1 cellular context compared by ENCODE assay signal in the genomic region with DNA sequence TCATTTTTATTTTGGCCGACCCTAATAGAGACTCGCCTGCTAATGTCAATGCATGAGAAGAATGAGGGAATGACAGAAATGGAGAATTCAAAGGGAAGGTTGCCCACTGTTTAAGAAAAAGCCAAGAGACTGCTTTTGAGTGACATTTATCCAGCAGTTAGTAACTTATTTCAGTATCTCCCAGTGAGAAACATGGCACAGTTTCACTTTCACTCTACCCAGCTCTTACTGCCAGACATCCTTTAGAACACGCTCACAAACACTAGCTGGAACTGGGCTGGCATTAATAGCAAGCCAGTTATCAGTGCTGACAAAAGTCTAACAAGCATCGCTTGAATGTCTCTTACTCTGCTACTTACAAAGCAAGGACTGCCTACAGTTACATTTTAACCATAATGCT.
TF ChIP-seq lines count a peak whose summit lies in the region.

No MANE protein-coding gene starts in this region.

TF ChIP-seq in WTC11, 78 proteins besides CTCF, POLR2A, EP300 and RAD21 (continued from another document):
- TF ChIP-seq ZNF425 (CRISPR knock-in tag; conservative IDR thresholded peaks at IDR 0.05) (no peak), ZNF423 (CRISPR knock-in tag; IDR thresholded peaks at IDR 0.05) (no peak), MLX (CRISPR knock-in tag; IDR thresholded peaks at IDR 0.05) (no peak), ATF6 (CRISPR knock-in tag; IDR thresholded peaks at IDR 0.05) (no peak), NR1H2 (CRISPR knock-in tag; IDR thresholded peaks at IDR 0.05) (no peak), AFF4 (CRISPR knock-in tag; IDR thresholded peaks at IDR 0.05; ENCODE audit: borderline replicate concordance) (no peak), SOX15 (CRISPR knock-in tag; IDR thresholded peaks at IDR 0.05) (no peak), NFATC4 (CRISPR knock-in tag; IDR thresholded peaks at IDR 0.05) (no peak), ZBTB43 (CRISPR knock-in tag; IDR thresholded peaks at IDR 0.05) (no peak), OVOL2 (CRISPR knock-in tag; IDR thresholded peaks at IDR 0.05; ENCODE audit: borderline replicate concordance) (no peak)
- TF ChIP-seq, protein P1, sequence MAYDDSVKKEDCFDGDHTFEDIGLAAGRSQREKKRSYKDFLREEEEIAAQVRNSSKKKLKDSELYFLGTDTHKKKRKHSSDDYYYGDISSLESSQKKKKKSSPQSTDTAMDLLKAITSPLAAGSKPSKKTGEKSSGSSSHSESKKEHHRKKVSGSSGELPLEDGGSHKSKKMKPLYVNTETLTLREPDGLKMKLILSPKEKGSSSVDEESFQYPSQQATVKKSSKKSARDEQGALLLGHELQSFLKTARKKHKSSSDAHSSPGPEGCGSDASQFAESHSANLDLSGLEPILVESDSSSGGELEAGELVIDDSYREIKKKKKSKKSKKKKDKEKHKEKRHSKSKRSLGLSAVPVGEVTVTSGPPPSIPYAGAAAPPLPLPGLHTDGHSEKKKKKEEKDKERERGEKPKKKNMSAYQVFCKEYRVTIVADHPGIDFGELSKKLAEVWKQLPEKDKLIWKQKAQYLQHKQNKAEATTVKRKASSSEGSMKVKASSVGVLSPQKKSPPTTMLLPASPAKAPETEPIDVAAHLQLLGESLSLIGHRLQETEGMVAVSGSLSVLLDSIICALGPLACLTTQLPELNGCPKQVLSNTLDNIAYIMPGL (CRISPR knock-in tag; IDR thresholded peaks at IDR 0.05), result no peak
